13 cellular contexts compared by ENCODE assay signal in genomic region chr2:15169326-15170038, GRCh38.
A peak's percentile ranks its signal among the peaks of the same experiment; 100 is the strongest.
DNase-seq lines count a peak whose midpoint lies in the region; ATAC-seq, FAIRE-seq and TF ChIP-seq lines count a peak whose summit lies in the region.
"Had no signal": no experiment of that assay in that cellular context is flagged by ENCODE, and none has a peak within 500 bp of the region (broad histone marks: within the 10 kb centered on the region; RNA-seq: fewer than 3 reads in every experiment).

No MANE protein-coding gene starts in this region.

- peak; percentile 92 for FAIRE-seq in endothelial cell of umbilical vein (lab: Jason Lieb, UNC)

- H3K36me3 ChIP-seq in endothelial cell of umbilical vein (ENCODE audit: control insufficient read depth in 2 of 2, extremely low read depth in 1 of 2, insufficient read depth in 2 of 2, low read length in 2 of 2) = no peaks in the 10 kb centered on the region

- H3K27me3 ChIP-seq in AG04450 (ENCODE audit: control insufficient read depth, insufficient read depth, low read length) (no peaks in the 10 kb centered on the region), endothelial cell of umbilical vein (ENCODE audit: control insufficient read depth in 2 of 2, insufficient read depth in 2 of 2, low read length in 2 of 2) (no peaks in the 10 kb centered on the region)
- H3K27me3 ChIP-seq: stomach had no signal

- POLR2A ChIA-PET in AG04450 (lab: Yijun Ruan, JAX) = interaction anchor here (0.9 kb wide), 1 partner anchor 9 kb away, joined by 3 read pairs; no protein-coding TSS in a partner anchor
- POLR2A ChIA-PET in endothelial cell of umbilical vein (lab: Charles Lee) = no interaction called here

- intact Hi-C loops in endothelial cell of umbilical vein (cut with micrococcal nuclease) = loop anchor here (1.0 kb wide), 5 partner anchors 55 to 422 kb away; partner anchors contain the start of genes DDX1 and NBAS

- peaks cover 24% of the 10 kb centered on the region for H3K4me1 ChIP-seq in endothelial cell of umbilical vein (ENCODE audit: control insufficient read depth, extremely low read depth, insufficient read depth, low read length)

- no peaks in the 10 kb centered on the region for H3K79me2 ChIP-seq in endothelial cell of umbilical vein (ENCODE audit: control insufficient read depth, insufficient read depth, low read length)

- DNase-seq in AG04450 (ENCODE audit: low read depth, low spot score) (peak; percentile 91), M059J (ENCODE audit: low read depth) (peak; percentile 94), endothelial cell of umbilical vein (ENCODE audit: low read depth, low spot score) (peak; percentile 86), mucosa of gallbladder (ENCODE audit: low spot score) (peak; percentile 22), NCI-H2171 treated with DMSO at 0.1 percent for 48 hours (lab: John Stamatoyannopoulos, UW) (no peak), putamen (ENCODE audit: low spot score) (no peak), NOMO-1 treated with dmso at 0.1 percent for 144 hours (lab: John Stamatoyannopoulos, UW; ENCODE audit: unreplicated experiment) (no peak)
- DNase-seq in stimulated activated naive B cell treated with anti-CD40 and anti-IgM and Interleukin-4, amounts not matched to agents 10 μg/mL and 1 μg/mL and 100 μg/mL, for 72 hours = no peak
- DNase-seq: activated CD4-positive, alpha-beta T cell treated with anti-CD3 and anti-CD28 coated beads, Interleukin-2, amount 50 U/mL, for 4 hours; CD4-positive, CD25-positive, alpha-beta regulatory T cell; NCI-H510A treated with DMSO at 0.1 percent for 48 hours; stomach had no signal

- no peak for TF ChIP-seq POLR2A in endothelial cell of umbilical vein (IDR thresholded peaks at IDR 0.05; ENCODE audit: low read depth, low read length)

- ATAC-seq in stimulated activated naive B cell treated with anti-CD40 and anti-IgM and Interleukin-4, amounts not matched to agents 10 μg/mL and 1 μg/mL and 100 μg/mL, for 72 hours (replicated peaks) = no peak

- H3K27ac ChIP-seq in AG04450 (ENCODE audit: low read depth, low read length) (peak overlapping the region; percentile 86), endothelial cell of umbilical vein (ENCODE audit: insufficient read depth, low read depth, low read length) (peak overlapping the region; percentile 94)

- peak overlapping the region; percentile 71 for H3K9ac ChIP-seq in endothelial cell of umbilical vein (replicated peaks; ENCODE audit: extremely low read depth, insufficient read depth, low read length)

- H2AFZ ChIP-seq in endothelial cell of umbilical vein (ENCODE audit: low read depth, low read length) = peak overlapping the region; percentile 45

- CTCF ChIA-PET in AG04450 (lab: Charles Lee) (interaction anchor here (1.9 kb wide), 1 partner anchor 9 kb away, joined by 5 read pairs; no protein-coding TSS in a partner anchor), endothelial cell of umbilical vein (lab: Charles Lee) (interaction anchor here (1.3 to 2.2 kb wide), 3 partner anchors 8 to 408 kb away, joined by 4 to 12 read pairs (median 5); no protein-coding TSS in a partner anchor)

- BruUV-seq in endothelial cell of umbilical vein (replicated peaks; lab: Mats Ljungman, UMichigan) = TSS peak; percentile 77

- TF ChIP-seq CTCF in AG04450 (IDR thresholded peaks at IDR 0.05; ENCODE audit: low read depth, low read length) (no peak), endothelial cell of umbilical vein (IDR thresholded peaks at IDR 0.05; ENCODE audit: extremely low read depth in 1 of 2, insufficient read depth in 1 of 2, low read depth in 1 of 2, low read length in 2 of 2) (no peak)

- no peaks in the 10 kb centered on the region for H4K20me1 ChIP-seq in endothelial cell of umbilical vein (replicated peaks; ENCODE audit: control insufficient read depth, extremely low read depth, insufficient read depth, low read length)

- dilution Hi-C loops in endothelial cell of umbilical vein (cut with MboI; ENCODE audit: extremely low pct_ligation_motif_present, low sequenced_read_pairs) = no loop called here

- H3K9me1 ChIP-seq in endothelial cell of umbilical vein (replicated peaks; ENCODE audit: control insufficient read depth, extremely low read depth, insufficient read depth, low read length) = no peaks in the 10 kb centered on the region

- peaks cover 26 to 55% of the 10 kb centered on the region in 2 donors for H3K36me3 Mint-ChIP-seq in stimulated activated naive B cell treated with anti-CD40 and anti-IgM and Interleukin-4, amounts not matched to agents 10 μg/mL and 1 μg/mL and 100 μg/mL, for 72 hours

- peak overlapping the region; percentile 75 for H3K4me2 ChIP-seq in endothelial cell of umbilical vein (ENCODE audit: insufficient read depth, low read length)

- H3K4me3 ChIP-seq in AG04450 (ENCODE audit: low read depth, low read length) = peak overlapping the region; percentile 14; the same call in 1 of the 2 replicates
- H3K4me3 ChIP-seq in endothelial cell of umbilical vein (replicated peaks in 1 of 3; ENCODE audit: insufficient read depth in 1 of 3, low read depth in 1 of 3, low read length in 3 of 3) = peak overlapping the region in 1 of 3 experiments; percentile 20
- H3K4me3 ChIP-seq: stomach had no signal

- H3K9me3 ChIP-seq in AG04450 (ENCODE audit: control insufficient read depth, insufficient read depth, low read length) = no peaks in the 10 kb centered on the region; the same call in 1 of the 2 replicates
- H3K9me3 ChIP-seq in endothelial cell of umbilical vein (replicated peaks; ENCODE audit: control insufficient read depth, insufficient read depth, low read length) = no peaks in the 10 kb centered on the region
- H3K9me3 ChIP-seq: stomach had no signal

- H3K4me3 Mint-ChIP-seq in stimulated activated naive B cell treated with anti-CD40 and anti-IgM and Interleukin-4, amounts not matched to agents 10 μg/mL and 1 μg/mL and 100 μg/mL, for 72 hours = no peak overlapping the region
- H3K4me3 Mint-ChIP-seq: CD4-positive, CD25-positive, alpha-beta regulatory T cell; dendritic cell treated with granulocyte-macrophage colony-stimulating factor and Interleukin-4, amounts not matched to agents 40 ng/mL and 50 ng/mL, for 4 days had no signal

- no peaks in the 10 kb centered on the region for H3K9me3 Mint-ChIP-seq in stimulated activated naive B cell treated with anti-CD40 and anti-IgM and Interleukin-4, amounts not matched to agents 10 μg/mL and 1 μg/mL and 100 μg/mL, for 72 hours
- H3K9me3 Mint-ChIP-seq: CD4-positive, CD25-positive, alpha-beta regulatory T cell; dendritic cell treated with granulocyte-macrophage colony-stimulating factor and Interleukin-4, amounts not matched to agents 40 ng/mL and 50 ng/mL, for 4 days had no signal

- H3K27me3 Mint-ChIP-seq in stimulated activated naive B cell treated with anti-CD40 and anti-IgM and Interleukin-4, amounts not matched to agents 10 μg/mL and 1 μg/mL and 100 μg/mL, for 72 hours = no peaks in the 10 kb centered on the region
- H3K27me3 Mint-ChIP-seq: CD4-positive, CD25-positive, alpha-beta regulatory T cell; dendritic cell treated with granulocyte-macrophage colony-stimulating factor and Interleukin-4, amounts not matched to agents 40 ng/mL and 50 ng/mL, for 4 days had no signal

- H3K27ac Mint-ChIP-seq in stimulated activated naive B cell treated with anti-CD40 and anti-IgM and Interleukin-4, amounts not matched to agents 10 μg/mL and 1 μg/mL and 100 μg/mL, for 72 hours = no peak overlapping the region
- H3K27ac Mint-ChIP-seq: dendritic cell treated with granulocyte-macrophage colony-stimulating factor and Interleukin-4, amounts not matched to agents 40 ng/mL and 50 ng/mL, for 4 days had no signal

- H3K4me1 Mint-ChIP-seq in stimulated activated naive B cell treated with anti-CD40 and anti-IgM and Interleukin-4, amounts not matched to agents 10 μg/mL and 1 μg/mL and 100 μg/mL, for 72 hours = no peaks in the 10 kb centered on the region

TF ChIP-seq in endothelial cell of umbilical vein, 7 proteins besides CTCF, POLR2A, EP300 and RAD21:
- TF ChIP-seq JUN (IDR thresholded peaks at IDR 0.05; ENCODE audit: borderline replicate concordance, insufficient read depth, insufficient read length, low read depth) (peak; percentile 73), POLR2AphosphoS5 (IDR thresholded peaks at IDR 0.05; ENCODE audit: insufficient read depth, low read depth, low read length) (peak; percentile 37), EZH2 (IDR thresholded peaks at IDR 0.05; ENCODE audit: borderline replicate concordance, low read depth, low read length, severe bottlenecking) (no peak), GATA2 (IDR thresholded peaks at IDR 0.05; ENCODE audit: insufficient read depth, insufficient read length, low read depth, low read length) (peak; percentile 72), MYC (IDR thresholded peaks at IDR 0.05; ENCODE audit: low read depth, low read length) (peak; percentile 89), MAX (IDR thresholded peaks at IDR 0.05; ENCODE audit: insufficient read depth, insufficient read length) (peak; percentile 92), FOS (IDR thresholded peaks at IDR 0.05; ENCODE audit: borderline replicate concordance, insufficient read depth, low read length) (peak; percentile 83)

Comparison
In these comparisons a context has a peak if more than half of its experiments do, and no peak if none do; other contexts are left out.
1. DNase-seq: peak in AG04450 (single experiment), M059J (single experiment), endothelial cell of umbilical vein (single experiment) and mucosa of gallbladder (single experiment); none in stimulated activated naive B cell treated with anti-CD40 and anti-IgM and Interleukin-4, amounts not matched to agents 10 μg/mL and 1 μg/mL and 100 μg/mL, for 72 hours (single experiment), NCI-H2171 treated with DMSO at 0.1 percent for 48 hours (single experiment), putamen (single experiment) and NOMO-1 treated with dmso at 0.1 percent for 144 hours (single experiment).